Comparison of ENCODE assay signal across 20 cellular contexts in the genomic region with DNA sequence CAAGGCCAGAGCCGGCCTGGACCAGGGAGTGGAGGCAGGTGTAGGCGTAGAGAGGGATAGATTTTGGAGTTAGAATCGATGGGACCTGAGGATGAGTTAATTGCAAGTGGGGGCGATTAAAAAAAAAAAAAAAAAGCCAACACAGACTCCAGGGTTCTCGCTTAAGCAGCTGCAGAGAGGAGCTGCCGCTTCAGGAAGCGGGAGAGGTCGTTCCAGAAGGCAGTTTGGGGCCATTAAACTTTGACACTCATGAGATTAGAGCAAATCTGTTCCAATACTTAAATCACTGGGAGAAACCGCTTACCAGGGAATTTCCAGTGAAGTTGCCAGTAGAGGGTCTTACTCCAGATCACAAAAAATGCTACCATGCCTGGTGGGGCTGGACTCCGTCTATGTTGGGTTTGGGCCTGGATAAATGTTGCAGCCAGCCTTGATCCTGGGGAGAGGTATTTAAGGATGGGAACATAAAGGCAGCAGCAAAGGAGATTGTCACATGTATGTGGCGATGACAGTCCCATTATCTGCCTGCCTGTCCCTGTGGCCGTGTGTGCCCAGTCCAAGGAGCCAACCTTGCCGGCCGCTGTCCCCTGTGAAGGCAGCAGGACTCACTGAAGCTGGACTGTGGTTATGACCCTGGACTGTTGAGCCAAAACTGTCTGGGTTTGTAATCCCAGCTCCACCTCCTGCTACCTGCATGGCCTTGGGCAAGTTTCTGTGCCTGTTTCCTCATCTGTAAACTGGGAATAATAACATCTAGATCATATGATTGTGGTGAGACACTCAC. TPM values are rescaled to one million over a fixed set of nuclear protein-coding genes. Genes with fewer than 3 reads are reported as not detected.
DNase-seq lines count a peak whose midpoint lies in the region; ATAC-seq and TF ChIP-seq lines count a peak whose summit lies in the region.
"Had no signal": no experiment of that assay in that cellular context is flagged by ENCODE, and none has a peak within 500 bp of the region (broad histone marks: within the 10 kb centered on the region; RNA-seq: fewer than 3 reads in every experiment).

No MANE protein-coding gene starts in this region.

- no peak for DNase-seq in activated naive CD8-positive, alpha-beta T cell treated with anti-CD3 and anti-CD28 coated beads, Interleukin-2, amount 50 U/mL, for 24 hours
- DNase-seq in left colon (no peak), GDM1 (lab: John Stamatoyannopoulos, UW) (no peak), NCI-H146 treated with DMSO at 0.1 percent for 48 hours (lab: John Stamatoyannopoulos, UW; ENCODE audit: unreplicated experiment) (no peak), cardiac septum (ENCODE audit: low spot score) (no peak), NCI-H1694 (lab: John Stamatoyannopoulos, UW) (no peak)
- DNase-seq: activated gamma-delta T cell treated with Interleukin-2 at 50 U/mL for 16 hours, aorta, Caco-2, NCI-H187, NCI-H510A, PC-9, transverse colon had no signal

- peak overlapping the region; percentile 55 for H2AFZ ChIP-seq in SU-DHL-6 (ENCODE audit: low read depth, low read length, severe bottlenecking)
- H2AFZ ChIP-seq: PC-9 had no signal

- peak overlapping the region; percentile 96 for H3K4me2 ChIP-seq in SU-DHL-6 (ENCODE audit: low read depth, low read length, poor library complexity, severe bottlenecking)
- H3K4me2 ChIP-seq: PC-9 had no signal

- no peaks in the 10 kb centered on the region for H3K36me3 Mint-ChIP-seq in activated naive CD8-positive, alpha-beta T cell
- H3K36me3 Mint-ChIP-seq in activated naive CD8-positive, alpha-beta T cell treated with anti-CD3 and anti-CD28 coated beads, Interleukin-2, amount 50 U/mL, for 24 hours (ENCODE audit: low read depth), result no peaks in the 10 kb centered on the region
- H3K36me3 Mint-ChIP-seq: stimulated activated memory B cell treated with anti-CD40 and anti-IgM and Interleukin-4, amounts not matched to agents 10 μg/mL and 1 μg/mL and 100 μg/mL, for 72 hours had no signal

- no peaks in the 10 kb centered on the region for H3K9me2 ChIP-seq in SU-DHL-6 (replicated peaks; ENCODE audit: insufficient read depth, low read length)

- ATAC-seq in activated naive CD8-positive, alpha-beta T cell treated with anti-CD3 and anti-CD28 coated beads, Interleukin-2, amount 50 U/mL, for 24 hours, result no peak
- peak; percentile 17 for ATAC-seq in left colon

- H3K9ac ChIP-seq in SU-DHL-6 (ENCODE audit: low read length), result peak overlapping the region; percentile 85

- peak overlapping the region; percentile 97 for H3K27ac ChIP-seq in SU-DHL-6 (ENCODE audit: low read depth, low read length)
- H3K27ac ChIP-seq: PC-9, SK-N-MC, transverse colon had no signal

- no peaks in the 10 kb centered on the region for H4K20me1 ChIP-seq in SU-DHL-6 (ENCODE audit: low read depth, low read length)

- H3K9me3 ChIP-seq in SU-DHL-6 (ENCODE audit: insufficient read depth, low read length), result no peaks in the 10 kb centered on the region
- H3K9me3 ChIP-seq: Caco-2, transverse colon had no signal

- H3K4me1 Mint-ChIP-seq in activated naive CD8-positive, alpha-beta T cell (ENCODE audit: low read depth), result peaks cover 9% of the 10 kb centered on the region
- H3K4me1 Mint-ChIP-seq in activated naive CD8-positive, alpha-beta T cell treated with anti-CD3 and anti-CD28 coated beads, Interleukin-2, amount 50 U/mL, for 24 hours, result peaks cover 7% of the 10 kb centered on the region

- H3F3A ChIP-seq in SU-DHL-6 (ENCODE audit: insufficient read depth), result peaks cover 46% of the 10 kb centered on the region

- H3K79me2 ChIP-seq in SU-DHL-6 (ENCODE audit: insufficient read depth, low read length), result no peaks in the 10 kb centered on the region

- peak overlapping the region; percentile 60 for H3K4me3 Mint-ChIP-seq in activated naive CD8-positive, alpha-beta T cell
- H3K4me3 Mint-ChIP-seq in activated naive CD8-positive, alpha-beta T cell treated with anti-CD3 and anti-CD28 coated beads, Interleukin-2, amount 50 U/mL, for 24 hours, result no peak overlapping the region
- H3K4me3 Mint-ChIP-seq: stimulated activated memory B cell treated with anti-CD40 and anti-IgM and Interleukin-4, amounts not matched to agents 10 μg/mL and 1 μg/mL and 100 μg/mL, for 72 hours had no signal

- no peaks in the 10 kb centered on the region for H3K36me3 ChIP-seq in SU-DHL-6 (ENCODE audit: low read length)
- H3K36me3 ChIP-seq: transverse colon had no signal

- H3K27me3 Mint-ChIP-seq in activated naive CD8-positive, alpha-beta T cell, result peaks cover 13% of the 10 kb centered on the region
- H3K27me3 Mint-ChIP-seq in activated naive CD8-positive, alpha-beta T cell treated with anti-CD3 and anti-CD28 coated beads, Interleukin-2, amount 50 U/mL, for 24 hours, result peaks cover 30% of the 10 kb centered on the region

- no peak for TF ChIP-seq CTCF in SU-DHL-6 (IDR thresholded peaks at IDR 0.05; ENCODE audit: insufficient read depth, low read length, poor library complexity, severe bottlenecking)

- intact Hi-C loops in left colon (cut with DNase I, micrococcal nuclease) (no loop called here), cardiac septum (cut with DNase I) (no loop called here)

- H3K9me3 Mint-ChIP-seq in activated naive CD8-positive, alpha-beta T cell (ENCODE audit: low read depth), result no peaks in the 10 kb centered on the region
- H3K9me3 Mint-ChIP-seq in activated naive CD8-positive, alpha-beta T cell treated with anti-CD3 and anti-CD28 coated beads, Interleukin-2, amount 50 U/mL, for 24 hours, result no peaks in the 10 kb centered on the region
- H3K9me3 Mint-ChIP-seq: stimulated activated memory B cell treated with anti-CD40 and anti-IgM and Interleukin-4, amounts not matched to agents 10 μg/mL and 1 μg/mL and 100 μg/mL, for 72 hours had no signal

- H3K27me3 ChIP-seq in SU-DHL-6 (ENCODE audit: low read length), result no peaks in the 10 kb centered on the region

- peak overlapping the region; percentile 52 for H3K4me3 ChIP-seq in SU-DHL-6 (ENCODE audit: insufficient read depth, low read length, poor library complexity, severe bottlenecking)
- H3K4me3 ChIP-seq: PC-9, SK-N-MC had no signal

- no peak overlapping the region for H3K27ac Mint-ChIP-seq in activated naive CD8-positive, alpha-beta T cell
- H3K27ac Mint-ChIP-seq in activated naive CD8-positive, alpha-beta T cell treated with anti-CD3 and anti-CD28 coated beads, Interleukin-2, amount 50 U/mL, for 24 hours, result no peak overlapping the region
- H3K27ac Mint-ChIP-seq: stimulated activated memory B cell treated with anti-CD40 and anti-IgM and Interleukin-4, amounts not matched to agents 10 μg/mL and 1 μg/mL and 100 μg/mL, for 72 hours had no signal

RNA-seq across cellular contexts. Expression of a gene that starts 23.9 kb away (rescaled TPM):
- 1 to 10 TPM in 1 of 2 donors, under 1 TPM in 1; 0.31 to 1.0 TPM for total RNA-seq in left colon
- total RNA-seq in cardiac septum, result 3.0 TPM
- total RNA-seq: A673, mononuclear cell, osteoblast, PC-9 had no signal
